ENCODE assay signal across 13 cellular contexts in genomic region chr12:106369624-106370346, GRCh38. TPM values are rescaled to one million over a fixed set of nuclear protein-coding genes. Genes with fewer than 3 reads are reported as not detected.
DNase-seq lines count a peak whose midpoint lies in the region; ATAC-seq and TF ChIP-seq lines count a peak whose summit lies in the region.
"Had no signal": no experiment of that assay in that cellular context is flagged by ENCODE, and none has a peak within 500 bp of the region (broad histone marks: within the 10 kb centered on the region; RNA-seq: fewer than 3 reads in every experiment).

No MANE protein-coding gene starts in this region.

- H3K4me3 Mint-ChIP-seq in glutamatergic neuron (ENCODE audit: unreplicated experiment): no peak overlapping the region
- H3K4me3 Mint-ChIP-seq: activated CD8-positive, alpha-beta T cell treated with anti-CD3 and anti-CD28 coated beads for 36 hours had no signal

- H3K9me3 Mint-ChIP-seq in glutamatergic neuron (ENCODE audit: unreplicated experiment): peaks cover 3% of the 10 kb centered on the region

- DNase-seq in ELR (ENCODE audit: low read depth) (peak; percentile 88), RWPE2 (ENCODE audit: low spot score) (no peak), fibroblast of peridontal ligament (ENCODE audit: extremely low read depth) (peak; percentile 63), retinal pigment epithelial cell (ENCODE audit: low read depth) (peak; percentile 9), SIG-M5 treated with dmso at 0.1 percent for 504 hours (lab: John Stamatoyannopoulos, UW; ENCODE audit: unreplicated experiment) (no peak), glutamatergic neuron (no peak), HUDEP-2 (lab: John Stamatoyannopoulos, UW; ENCODE audit: unreplicated experiment in 76 of 76) (no peak)
- DNase-seq in stimulated activated naive CD8-positive, alpha-beta T cell treated with anti-CD3 and anti-CD28 coated beads, Interleukin-15, Interleukin-2, amounts not matched to agents 100 U/mL and 50 U/mL, for 24 hours: no peak
- DNase-seq: activated CD8-positive, alpha-beta T cell treated with anti-CD3 and anti-CD28 coated beads for 36 hours; amygdala; NCI-H187 treated with DMSO at 0.1 percent for 48 hours; ovary; stimulated activated CD4-positive, alpha-beta T cell treated with anti-CD3 and anti-CD28 coated beads, Interleukin-4, amount 100 ng/mL, for 24 hours had no signal

- peaks cover 39% of the 10 kb centered on the region for H3K36me3 ChIP-seq in RWPE2 (ENCODE audit: low read depth)
- H3K36me3 ChIP-seq: ovary had no signal

- no peak overlapping the region for H3K27ac Mint-ChIP-seq in glutamatergic neuron (ENCODE audit: unreplicated experiment)
- H3K27ac Mint-ChIP-seq: activated CD8-positive, alpha-beta T cell treated with anti-CD3 and anti-CD28 coated beads for 36 hours had no signal

- peak; percentile 99 for ATAC-seq in RWPE2 (ENCODE audit: low read depth)
- ATAC-seq in stimulated activated naive CD8-positive, alpha-beta T cell treated with anti-CD3 and anti-CD28 coated beads, Interleukin-15, Interleukin-2, amounts not matched to agents 100 U/mL and 50 U/mL, for 24 hours: no peak
- ATAC-seq: activated CD8-positive, alpha-beta T cell treated with anti-CD3 and anti-CD28 coated beads for 36 hours had no signal

- peaks cover 13% of the 10 kb centered on the region for H3K4me1 ChIP-seq in RWPE2 (ENCODE audit: insufficient read depth, poor library complexity, severe bottlenecking)

- no peak overlapping the region for H3K4me3 ChIP-seq in RWPE2 (ENCODE audit: severe bottlenecking)
- no peak overlapping the region for H3K4me3 ChIP-seq in retinal pigment epithelial cell (ENCODE audit: low read length)
- H3K4me3 ChIP-seq: ovary had no signal

- H3K27ac ChIP-seq in RWPE2 (ENCODE audit: poor library complexity, severe bottlenecking): peak overlapping the region; percentile 84
- H3K27ac ChIP-seq: ovary had no signal

- no peaks in the 10 kb centered on the region for H3K27me3 ChIP-seq in RWPE2 (ENCODE audit: insufficient read depth, poor library complexity, severe bottlenecking)
- H3K27me3 ChIP-seq: ovary had no signal

- no peaks in the 10 kb centered on the region for H3K27me3 Mint-ChIP-seq in glutamatergic neuron (ENCODE audit: unreplicated experiment)
- H3K27me3 Mint-ChIP-seq: activated CD8-positive, alpha-beta T cell treated with anti-CD3 and anti-CD28 coated beads for 36 hours had no signal

- TF ChIP-seq CTCF in RWPE2 (IDR thresholded peaks at IDR 0.05; ENCODE audit: poor library complexity, severe bottlenecking) (no peak), retinal pigment epithelial cell (conservative IDR thresholded peaks at IDR 0.05; ENCODE audit: low read depth, low read length) (no peak), glutamatergic neuron (IDR thresholded peaks at IDR 0.05; ENCODE audit: partially characterized antibody, unreplicated experiment) (no peak)

- no peaks in the 10 kb centered on the region for H3K9me3 ChIP-seq in RWPE2 (ENCODE audit: severe bottlenecking)
- H3K9me3 ChIP-seq: ovary had no signal

- peaks cover 5% of the 10 kb centered on the region for H3K36me3 Mint-ChIP-seq in glutamatergic neuron (ENCODE audit: unreplicated experiment)

- H3K4me1 Mint-ChIP-seq in glutamatergic neuron (ENCODE audit: low read depth, unreplicated experiment): no peaks in the 10 kb centered on the region

RNA-seq across cellular contexts. Expression of gene POLR3B, which starts 12.2 kb away (rescaled TPM):
- total RNA-seq in glutamatergic neuron (ENCODE audit: unreplicated experiment): 12.1 TPM

Comparison
In these comparisons a context has a peak if more than half of its experiments do, and no peak if none do; other contexts are left out.
1. DNase-seq: peak in ELR (single experiment), fibroblast of peridontal ligament (single experiment) and retinal pigment epithelial cell (single experiment); none in RWPE2 (single experiment), SIG-M5 treated with dmso at 0.1 percent for 504 hours (single experiment), glutamatergic neuron (single experiment), HUDEP-2 (0 of 76) and stimulated activated naive CD8-positive, alpha-beta T cell treated with anti-CD3 and anti-CD28 coated beads, Interleukin-15, Interleukin-2, amounts not matched to agents 100 U/mL and 50 U/mL, for 24 hours (single experiment).